In the genomic region with DNA sequence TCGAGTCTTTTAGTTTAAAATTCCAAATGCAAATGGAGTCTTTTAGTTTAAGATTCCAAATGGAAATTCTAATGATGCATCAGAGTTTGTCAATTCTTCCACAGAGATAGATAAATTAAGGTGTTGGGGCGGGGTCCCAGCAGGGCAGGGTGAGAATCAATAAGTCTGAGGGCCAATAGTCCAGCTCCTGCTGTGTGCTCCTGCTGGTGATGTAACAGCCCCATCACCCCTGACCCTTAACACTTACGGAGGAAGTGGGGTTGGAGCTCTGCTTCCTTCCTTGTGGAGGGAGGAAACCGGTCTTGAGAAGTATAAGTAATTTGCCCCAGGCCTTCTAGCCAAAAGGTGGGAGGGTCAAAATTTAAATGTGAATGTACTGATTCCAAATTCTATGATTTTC, we compare ENCODE assay signal across 10 cellular contexts. TPM values are rescaled to one million over a fixed set of nuclear protein-coding genes. Genes with fewer than 3 reads are reported as not detected.
A peak's percentile ranks its signal among the peaks of the same experiment; 100 is the strongest.
DNase-seq lines count a peak whose midpoint lies in the region; TF ChIP-seq lines count a peak whose summit lies in the region.
"Had no signal": no experiment of that assay in that cellular context is flagged by ENCODE, and none has a peak within 500 bp of the region (broad histone marks: within the 10 kb centered on the region; RNA-seq: fewer than 3 reads in every experiment).

No MANE protein-coding gene starts in this region.

- H3K4me1 ChIP-seq in mesendoderm (ENCODE audit: control insufficient read depth, low read depth, low read length) (no peaks in the 10 kb centered on the region), prostate gland (replicated peaks) (no peaks in the 10 kb centered on the region)

- H3K4me3 Mint-ChIP-seq in Calu3 (ENCODE audit: low read depth, unreplicated experiment), result peak overlapping the region; percentile 56
- H3K4me3 Mint-ChIP-seq: memory B cell had no signal

- no peak overlapping the region for H3K4ac ChIP-seq in mesendoderm (ENCODE audit: low read depth, low read length)

- no peak overlapping the region for H2AK5ac ChIP-seq in mesendoderm (ENCODE audit: low read length)

- peaks cover 23% of the 10 kb centered on the region for H3K79me2 ChIP-seq in mesendoderm (ENCODE audit: control insufficient read depth, insufficient read depth, low read length)

- H3K23ac ChIP-seq in mesendoderm (ENCODE audit: low read length), result no peak overlapping the region

- peaks cover 2% of the 10 kb centered on the region for H3K36me3 ChIP-seq in mesendoderm (ENCODE audit: control insufficient read depth, insufficient read depth, low read length)
- no peaks in the 10 kb centered on the region for H3K36me3 ChIP-seq in prostate gland

- no peak overlapping the region for H3K9ac ChIP-seq in mesendoderm (ENCODE audit: low read length)

- no peak overlapping the region for H4K5ac ChIP-seq in mesendoderm (ENCODE audit: low read length)

- H3K27ac ChIP-seq in mesendoderm (ENCODE audit: low read depth, low read length), result peak overlapping the region; percentile 33
- H3K27ac ChIP-seq in prostate gland, result no peak overlapping the region

- H3K27me3 ChIP-seq in mesendoderm (ENCODE audit: insufficient read depth, low read length, poor library complexity) (no peaks in the 10 kb centered on the region), prostate gland (replicated peaks; ENCODE audit: insufficient read depth) (no peaks in the 10 kb centered on the region)

- no peaks in the 10 kb centered on the region for H3K9me3 ChIP-seq in prostate gland

- H3K4me2 ChIP-seq in mesendoderm (ENCODE audit: low read length), result no peak overlapping the region

- no peak overlapping the region for H3K4me3 ChIP-seq in cardiac fibroblast (replicated peaks in 1 of 2; ENCODE audit: low read depth in 2 of 2, low read length in 2 of 2)
- no peak overlapping the region for H3K4me3 ChIP-seq in mesendoderm (ENCODE audit: low read length)
- no peak overlapping the region for H3K4me3 ChIP-seq in prostate gland

- no CpG with 5 or more reads among the region's 4 CpGs for WGBS in mesendoderm (ENCODE audit: extremely low coverage, insufficient coverage, low lambda C conversion rate)
- WGBS in prostate gland, result 89% methylated on average over 4 of the region's 4 CpGs

- H3K27me3 Mint-ChIP-seq in Calu3 (ENCODE audit: unreplicated experiment), result no peaks in the 10 kb centered on the region
- H3K27me3 Mint-ChIP-seq: memory B cell had no signal

- no peak overlapping the region for H3K27ac Mint-ChIP-seq in Calu3 (ENCODE audit: unreplicated experiment)
- H3K27ac Mint-ChIP-seq: memory B cell had no signal

- no peak overlapping the region for H2BK5ac ChIP-seq in mesendoderm (ENCODE audit: low read length)

- peaks cover 7% of the 10 kb centered on the region for H3K79me1 ChIP-seq in mesendoderm (ENCODE audit: low read length)

- H3K18ac ChIP-seq in mesendoderm (ENCODE audit: low read length), result no peak overlapping the region

- DNase-seq in Calu3 (peak; percentile 19), NCI-H146 treated with DMSO at 0.1 percent for 48 hours (lab: John Stamatoyannopoulos, UW; ENCODE audit: unreplicated experiment) (peak; percentile 66), cardiac fibroblast (ENCODE audit: low read depth in 2 of 2) (peak; percentile 24 to 38), mesendoderm (peak; percentile 80), glomerular visceral epithelial cell (ENCODE audit: extremely low spot score) (no peak), prostate gland (ENCODE audit: low spot score) (no peak), middle frontal gyrus (ENCODE audit: extremely low spot score, low spot score) (no peak), amniotic stem cell (lab: John Stamatoyannopoulos, UW) (no peak)
- DNase-seq: stimulated activated CD4-positive, alpha-beta T cell treated with anti-CD3 and anti-CD28 coated beads, Interleukin-4, amount 100 ng/mL, for 24 hours had no signal

- H4K8ac ChIP-seq in mesendoderm (ENCODE audit: low read depth, low read length), result no peak overlapping the region

- H2BK15ac ChIP-seq in mesendoderm (replicated peaks; ENCODE audit: low read depth), result no peak overlapping the region

- no peaks in the 10 kb centered on the region for H3K9me3 Mint-ChIP-seq in Calu3 (ENCODE audit: low read depth, unreplicated experiment)
- H3K9me3 Mint-ChIP-seq: memory B cell had no signal

- no peaks in the 10 kb centered on the region for H3K4me1 Mint-ChIP-seq in Calu3 (ENCODE audit: low read depth, unreplicated experiment)

- H3K36me3 Mint-ChIP-seq in Calu3 (ENCODE audit: insufficient read depth, unreplicated experiment), result peaks cover 32% of the 10 kb centered on the region

- TF ChIP-seq CTCF in Calu3 (IDR thresholded peaks at IDR 0.05; ENCODE audit: unreplicated experiment), result no peak
- TF ChIP-seq CTCF in cardiac fibroblast (IDR thresholded peaks at IDR 0.05; ENCODE audit: low read depth, low read length), result no peak
- no peak for TF ChIP-seq CTCF in prostate gland (IDR thresholded peaks at IDR 0.05)

- intact Hi-C loops in Calu3 (cut with micrococcal nuclease; ENCODE audit: unreplicated experiment), result no loop called here
- intact Hi-C loops in prostate gland (cut with DNase I), result no loop called here

- no peak for TF ChIP-seq POLR2A in prostate gland (IDR thresholded peaks at IDR 0.05)

- BruUV-seq in Calu3 (replicated peaks; lab: Mats Ljungman, UMichigan), result no TSS peak

- no peak overlapping the region for H3K56ac ChIP-seq in mesendoderm (ENCODE audit: low read length)

- CTCF ChIA-PET in Calu3 (lab: Charles Lee), result no interaction called here

- H2BK120ac ChIP-seq in mesendoderm (ENCODE audit: low read depth, low read length), result no peak overlapping the region

RNA-seq across cellular contexts. Expression of gene ZBTB2, which starts 17.3 kb away (rescaled TPM):
- total RNA-seq in Calu3 (2022) (15.2 and 15.7 TPM in 2 replicates), prostate gland (10 to 100 TPM in 1 of 2 donors, 1 to 10 TPM in 1; 8.1 to 13.6 TPM)
- 31.9 TPM for polyA plus RNA-seq in mesendoderm (2013, experiment 1 of 2)
- 32.4 TPM for polyA plus RNA-seq in mesendoderm (2013, experiment 2 of 2)

Comparison
In these comparisons a context has a peak if more than half of its experiments do, and no peak if none do; other contexts are left out.
1. DNase-seq: peak in Calu3 (single experiment), NCI-H146 treated with DMSO at 0.1 percent for 48 hours (single experiment), cardiac fibroblast (2 of 2) and mesendoderm (single experiment); none in glomerular visceral epithelial cell (single experiment), prostate gland (single experiment), middle frontal gyrus (single experiment) and amniotic stem cell (single experiment).